In the genomic region with DNA sequence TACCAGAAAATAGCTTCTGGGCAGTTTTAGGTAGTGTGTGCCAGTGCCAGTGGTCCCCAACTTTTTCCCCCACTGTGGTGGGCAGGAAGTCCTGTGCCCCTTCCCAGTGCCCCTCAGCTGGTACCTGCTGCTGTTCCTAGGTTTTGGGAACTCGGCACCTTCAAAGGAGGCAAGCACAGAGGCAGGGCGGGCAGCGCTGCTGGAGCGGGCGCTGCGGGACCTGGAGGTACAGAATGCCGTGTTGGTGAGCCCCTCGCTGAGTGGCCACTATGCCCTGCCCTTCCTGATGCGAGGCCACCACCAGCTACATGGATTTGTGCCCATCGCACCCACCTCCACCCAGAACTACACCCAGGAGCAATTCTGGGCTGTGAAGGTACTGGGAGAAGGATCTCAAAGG, we compare ENCODE assay signal across 22 cellular contexts.
"Had no signal": no experiment of that assay in that cellular context is flagged by ENCODE, and none has a peak within 500 bp of the region (broad histone marks: within the 10 kb centered on the region; RNA-seq: fewer than 3 reads in every experiment).

No MANE protein-coding gene starts in this region.

- ATAC-seq: HepG2 had no signal

- H3K9me3 ChIP-seq: MG63, SJSA1 had no signal

- H3K4me3 ChIP-seq: MG63, SJSA1, SK-N-MC had no signal

- DNase-seq: IMR-90, Karpas-422, KG1, MG63, NCI-H1092, NCI-H1105 treated with DMSO at 0.1 percent for 48 hours, NCI-H1417 treated with DMSO at 0.1 percent for 48 hours, NCI-H187, NCI-H2029, NCI-H2081 treated with DMSO at 0.1 percent for 48 hours, NCI-H2171, NCI-H226, NCI-H446, NCI-H510A, NCI-H524 treated with DMSO at 0.1 percent for 48 hours, NCI-H69, NCI-H774, RPMI8226, SIG-M5 had no signal

- H3K27me3 ChIP-seq: MG63, SJSA1 had no signal

- H3K27ac ChIP-seq: SJSA1, SK-N-MC had no signal

- H3K36me3 ChIP-seq: MG63 had no signal
